Comparison of ENCODE assay signal across 10 cellular contexts in genomic region chr13:99956473-99957349, GRCh38. TPM values are rescaled to one million over a fixed set of nuclear protein-coding genes. Genes with fewer than 3 reads are reported as not detected.
DNase-seq lines count a peak whose midpoint lies in the region; ATAC-seq and TF ChIP-seq lines count a peak whose summit lies in the region.
"Had no signal": no experiment of that assay in that cellular context is flagged by ENCODE, and none has a peak within 500 bp of the region (broad histone marks: within the 10 kb centered on the region; RNA-seq: fewer than 3 reads in every experiment).

No MANE protein-coding gene starts in this region.

- peaks cover 6% of the 10 kb centered on the region for H3K27me3 ChIP-seq in lung (ENCODE audit: control insufficient read depth, insufficient read depth)

- no peak for ATAC-seq in activated naive CD8-positive, alpha-beta T cell treated with anti-CD3 and anti-CD28 coated beads, Interleukin-2, amount 50 U/mL, for 24 hours
- ATAC-seq in lung (ENCODE audit: insufficient read depth, low FRiP score) = no peak
- no peak for ATAC-seq in GM21737 (IDR thresholded peaks at IDR 0.05; ENCODE audit: unreplicated experiment)

- H3K9me3 ChIP-seq in lung (ENCODE audit: control insufficient read depth in 2 of 2, insufficient read depth in 1 of 2, low read length in 1 of 2) = peaks cover 0 to 6% of the 10 kb centered on the region in 2 donors

- 2% methylated on average over 64 to 68 of the region's 68 CpGs for WGBS in lung, 2 donors

- peaks cover 28% of the 10 kb centered on the region for H3K4me1 Mint-ChIP-seq in activated naive CD8-positive, alpha-beta T cell (ENCODE audit: low read depth)
- peaks cover 16% of the 10 kb centered on the region for H3K4me1 Mint-ChIP-seq in activated naive CD8-positive, alpha-beta T cell treated with anti-CD3 and anti-CD28 coated beads, Interleukin-2, amount 50 U/mL, for 24 hours
- H3K4me1 Mint-ChIP-seq in brain (peaks cover 67% of the 10 kb centered on the region), type B pancreatic cell (ENCODE audit: unreplicated experiment) (peaks cover 46% of the 10 kb centered on the region)

- peaks cover 45% of the 10 kb centered on the region for H3K27me3 Mint-ChIP-seq in activated naive CD8-positive, alpha-beta T cell
- peaks cover 90% of the 10 kb centered on the region for H3K27me3 Mint-ChIP-seq in activated naive CD8-positive, alpha-beta T cell treated with anti-CD3 and anti-CD28 coated beads, Interleukin-2, amount 50 U/mL, for 24 hours
- peaks cover 93% of the 10 kb centered on the region for H3K27me3 Mint-ChIP-seq in brain
- H3K27me3 Mint-ChIP-seq in type B pancreatic cell = peaks cover 94% of the 10 kb centered on the region

- TF ChIP-seq CTCF in brain (conservative IDR thresholded peaks at IDR 0.05) (no peak), lung (IDR thresholded peaks at IDR 0.05; ENCODE audit: control extremely low read depth, extremely low read depth) (no peak), type B pancreatic cell (conservative IDR thresholded peaks at IDR 0.05) (no peak)

- H3K27ac Mint-ChIP-seq in activated naive CD8-positive, alpha-beta T cell = no peak overlapping the region
- H3K27ac Mint-ChIP-seq in activated naive CD8-positive, alpha-beta T cell treated with anti-CD3 and anti-CD28 coated beads, Interleukin-2, amount 50 U/mL, for 24 hours = no peak overlapping the region
- peak overlapping the region in 4 of 5 experiments; percentile 87 to 95 (median 92) for H3K27ac Mint-ChIP-seq in brain
- H3K27ac Mint-ChIP-seq in type B pancreatic cell = peak overlapping the region; percentile 63

- peak overlapping the region; percentile 76 for H3K4me3 Mint-ChIP-seq in activated naive CD8-positive, alpha-beta T cell
- H3K4me3 Mint-ChIP-seq in activated naive CD8-positive, alpha-beta T cell treated with anti-CD3 and anti-CD28 coated beads, Interleukin-2, amount 50 U/mL, for 24 hours = no peak overlapping the region
- peak overlapping the region in 4 of 5 experiments; percentile 85 to 90 (median 86) for H3K4me3 Mint-ChIP-seq in brain
- peak overlapping the region; percentile 87 for H3K4me3 Mint-ChIP-seq in type B pancreatic cell

- H3K4me1 ChIP-seq in lung (ENCODE audit: control insufficient read depth in 2 of 2, insufficient read depth in 2 of 2, low read length in 2 of 2) = peaks cover 0 to 17% of the 10 kb centered on the region in 2 donors

- H3K9me3 Mint-ChIP-seq in activated naive CD8-positive, alpha-beta T cell (ENCODE audit: low read depth) = no peaks in the 10 kb centered on the region
- H3K9me3 Mint-ChIP-seq in activated naive CD8-positive, alpha-beta T cell treated with anti-CD3 and anti-CD28 coated beads, Interleukin-2, amount 50 U/mL, for 24 hours = no peaks in the 10 kb centered on the region
- H3K9me3 Mint-ChIP-seq in brain (peaks cover 0 to 5% (median 0%) of the 10 kb centered on the region in 5 experiments), type B pancreatic cell (no peaks in the 10 kb centered on the region)

- no peaks in the 10 kb centered on the region for H3K36me3 ChIP-seq in lung (ENCODE audit: control insufficient read depth in 2 of 2, insufficient read depth in 2 of 2, low read length in 2 of 2)
- H3K36me3 ChIP-seq: SJSA1 had no signal

- no peak overlapping the region for H3K27ac ChIP-seq in lung (ENCODE audit: low read depth in 1 of 2, low read length in 1 of 2)
- H3K27ac ChIP-seq: SJSA1 had no signal

- peak overlapping the region; percentile 1 for H3K4me3 ChIP-seq in lung
- H3K4me3 ChIP-seq: SJSA1 had no signal

- no peak for DNase-seq in activated naive CD8-positive, alpha-beta T cell treated with anti-CD3 and anti-CD28 coated beads, Interleukin-2, amount 50 U/mL, for 24 hours
- no peak for DNase-seq in lung (ENCODE audit: low spot score)
- no peak for DNase-seq in type B pancreatic cell (ENCODE audit: extremely low spot score, unreplicated experiment)
- DNase-seq in glomerular visceral epithelial cell (ENCODE audit: extremely low spot score) = no peak
- DNase-seq in CD1c-positive myeloid dendritic cell (ENCODE audit: extremely low spot score) = no peak

- no peaks in the 10 kb centered on the region for H3K36me3 Mint-ChIP-seq in activated naive CD8-positive, alpha-beta T cell
- H3K36me3 Mint-ChIP-seq in activated naive CD8-positive, alpha-beta T cell treated with anti-CD3 and anti-CD28 coated beads, Interleukin-2, amount 50 U/mL, for 24 hours (ENCODE audit: low read depth) = no peaks in the 10 kb centered on the region
- no peaks in the 10 kb centered on the region for H3K36me3 Mint-ChIP-seq in brain
- H3K36me3 Mint-ChIP-seq in type B pancreatic cell = no peaks in the 10 kb centered on the region

RNA-seq across cellular contexts. Expression of gene ZIC5, which starts 14.9 kb away (rescaled TPM):
- 49.1 TPM for polyA plus RNA-seq in brain (ENCODE audit: insufficient read depth, low read depth, low replicate concordance)
- not detected for total RNA-seq in lung
- not detected for polyA plus RNA-seq in lung
- total RNA-seq in type B pancreatic cell (ENCODE audit: low replicate concordance) = 0.05 and 15.1 TPM in 2 replicates
- total RNA-seq: pulmonary artery endothelial cell, SJSA1 had no signal

RNA-seq across cellular contexts. Expression of gene ZIC2, which starts 24.9 kb away (rescaled TPM):
- 300 TPM for polyA plus RNA-seq in brain (ENCODE audit: insufficient read depth, low read depth, low replicate concordance)
- total RNA-seq in lung = under 1 TPM in 1 of 2 donors, not detected in 1; 0.06 TPM
- polyA plus RNA-seq in lung = not detected
- 0.59 and 129 TPM in 2 replicates for total RNA-seq in type B pancreatic cell (ENCODE audit: low replicate concordance)
- total RNA-seq: pulmonary artery endothelial cell had no signal

Comparison
In these comparisons a context has a peak if more than half of its experiments do, and no peak if none do; other contexts are left out.
1. H3K27ac Mint-ChIP-seq: peak in brain (4 of 5) and type B pancreatic cell (single experiment); none in activated naive CD8-positive, alpha-beta T cell (single experiment) and activated naive CD8-positive, alpha-beta T cell treated with anti-CD3 and anti-CD28 coated beads, Interleukin-2, amount 50 U/mL, for 24 hours (single experiment).